Comparison of ENCODE assay signal across 1 cellular context in genomic region chr2:224982226-224982625, GRCh38.
TF ChIP-seq lines count a peak whose summit lies in the region.

No MANE protein-coding gene starts in this region.

TF ChIP-seq in HepG2, 621 proteins besides CTCF, POLR2A, EP300 and RAD21 (continued from another document):
- TF ChIP-seq ZNF318 (CRISPR knock-in tag; IDR thresholded peaks at IDR 0.05) (no peak), SUZ12 (IDR thresholded peaks at IDR 0.05; ENCODE audit: low read depth, low read length) (no peak), KLF6 (CRISPR knock-in tag; IDR thresholded peaks at IDR 0.05) (no peak), NFKB2 (CRISPR knock-in tag; IDR thresholded peaks at IDR 0.05; ENCODE audit: borderline replicate concordance) (no peak), ZNF274 (CRISPR knock-in tag; IDR thresholded peaks at IDR 0.05) (no peak)
